7 cellular contexts compared by ENCODE assay signal in the genomic region with DNA sequence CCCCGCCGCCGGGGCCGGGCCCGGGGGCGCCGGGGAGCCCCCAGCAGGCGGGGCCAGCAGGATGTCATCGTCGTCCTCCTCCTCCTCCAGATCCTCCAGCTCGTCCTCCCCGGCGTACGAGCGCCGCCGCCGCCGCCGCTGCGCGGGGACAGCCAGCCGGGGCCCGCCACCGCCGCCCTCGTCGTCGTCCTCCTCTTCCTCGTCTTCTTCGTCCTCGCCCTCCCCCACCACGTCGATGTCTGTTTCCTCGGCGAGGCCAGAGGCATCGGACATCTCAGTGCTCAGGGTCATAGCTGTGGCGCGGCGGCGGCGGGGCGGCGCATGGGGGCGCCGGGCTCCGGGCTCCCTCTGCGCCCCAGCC. TPM values are rescaled to one million over a fixed set of nuclear protein-coding genes. Genes with fewer than 3 reads are reported as not detected.
DNase-seq lines count a peak whose midpoint lies in the region; ATAC-seq lines count a peak whose summit lies in the region.

No MANE protein-coding gene starts in this region.

- H3K4me1 ChIP-seq in urinary bladder (ENCODE audit: insufficient read depth): peaks cover 6% of the 10 kb centered on the region

- no peak overlapping the region for H3K27ac ChIP-seq in urinary bladder (ENCODE audit: low read depth)

- ATAC-seq in HG03025 (IDR thresholded peaks at IDR 0.05; ENCODE audit: low FRiP score, unreplicated experiment) (peak; percentile 22), GM19452 (IDR thresholded peaks at IDR 0.05; ENCODE audit: unreplicated experiment) (no peak)
- ATAC-seq in activated T-cell treated with anti-CD3 and anti-CD28 coated beads, Interleukin-2, amount 50 U/mL, for 4 hours: peak; percentile 9 to 18

- peaks cover 80% of the 10 kb centered on the region for H3K27me3 Mint-ChIP-seq in activated T-cell treated with anti-CD3 and anti-CD28 coated beads, Interleukin-2, amount 50 U/mL, for 4 hours (ENCODE audit: low read depth)

- peaks cover 25% of the 10 kb centered on the region for H3K4me1 Mint-ChIP-seq in activated T-cell treated with anti-CD3 and anti-CD28 coated beads, Interleukin-2, amount 50 U/mL, for 4 hours (ENCODE audit: low read depth)

- no peaks in the 10 kb centered on the region for H3K36me3 ChIP-seq in urinary bladder (ENCODE audit: insufficient read depth)

- H3K36me3 Mint-ChIP-seq in activated T-cell treated with anti-CD3 and anti-CD28 coated beads, Interleukin-2, amount 50 U/mL, for 4 hours (ENCODE audit: insufficient read depth): no peaks in the 10 kb centered on the region

- H3K4me3 ChIP-seq in GM08714 (ENCODE audit: low read length) (peak overlapping the region; percentile 34; the same call in 1 of the 2 replicates), urinary bladder (ENCODE audit: low read depth, low read length) (peak overlapping the region; percentile 54)

- under 1% methylated on average over 47 of the region's 48 CpGs for WGBS in urinary bladder

- DNase-seq in activated T-cell treated with anti-CD3 and anti-CD28 coated beads, Interleukin-2, amount 50 U/mL, for 4 hours: peak; percentile 18
- peak; percentile 4 for DNase-seq in iris pigment epithelial cell (ENCODE audit: low read depth)
- DNase-seq in NCI-H2196 (lab: John Stamatoyannopoulos, UW; ENCODE audit: unreplicated experiment): no peak

- peak overlapping the region; percentile 70 for H3K4me3 Mint-ChIP-seq in activated T-cell treated with anti-CD3 and anti-CD28 coated beads, Interleukin-2, amount 50 U/mL, for 4 hours

- peaks cover 7% of the 10 kb centered on the region for H3K9me3 Mint-ChIP-seq in activated T-cell treated with anti-CD3 and anti-CD28 coated beads, Interleukin-2, amount 50 U/mL, for 4 hours

RNA-seq across cellular contexts. Expression of a gene that starts 0.5 kb away (rescaled TPM):
- total RNA-seq in activated T-cell treated with anti-CD3 and anti-CD28 coated beads, Interleukin-2, amount 50 U/mL, for 4 hours: under 1 TPM in 1 of 3 donors, not detected in 2; 0.13 TPM
- total RNA-seq in urinary bladder: 0.58 TPM
- polyA plus RNA-seq in urinary bladder: 0.30 TPM

RNA-seq across cellular contexts. Expression of a gene that starts 50.2 kb away (rescaled TPM):
- total RNA-seq in activated T-cell treated with anti-CD3 and anti-CD28 coated beads, Interleukin-2, amount 50 U/mL, for 4 hours: 1,000 to 10,000 TPM in 2 of 3 donors, 100 to 1,000 TPM in 1; 967 to 1,090 (median 1,019) TPM
- 324 TPM for total RNA-seq in urinary bladder
- 712 TPM for polyA plus RNA-seq in urinary bladder
